In the genomic region with DNA sequence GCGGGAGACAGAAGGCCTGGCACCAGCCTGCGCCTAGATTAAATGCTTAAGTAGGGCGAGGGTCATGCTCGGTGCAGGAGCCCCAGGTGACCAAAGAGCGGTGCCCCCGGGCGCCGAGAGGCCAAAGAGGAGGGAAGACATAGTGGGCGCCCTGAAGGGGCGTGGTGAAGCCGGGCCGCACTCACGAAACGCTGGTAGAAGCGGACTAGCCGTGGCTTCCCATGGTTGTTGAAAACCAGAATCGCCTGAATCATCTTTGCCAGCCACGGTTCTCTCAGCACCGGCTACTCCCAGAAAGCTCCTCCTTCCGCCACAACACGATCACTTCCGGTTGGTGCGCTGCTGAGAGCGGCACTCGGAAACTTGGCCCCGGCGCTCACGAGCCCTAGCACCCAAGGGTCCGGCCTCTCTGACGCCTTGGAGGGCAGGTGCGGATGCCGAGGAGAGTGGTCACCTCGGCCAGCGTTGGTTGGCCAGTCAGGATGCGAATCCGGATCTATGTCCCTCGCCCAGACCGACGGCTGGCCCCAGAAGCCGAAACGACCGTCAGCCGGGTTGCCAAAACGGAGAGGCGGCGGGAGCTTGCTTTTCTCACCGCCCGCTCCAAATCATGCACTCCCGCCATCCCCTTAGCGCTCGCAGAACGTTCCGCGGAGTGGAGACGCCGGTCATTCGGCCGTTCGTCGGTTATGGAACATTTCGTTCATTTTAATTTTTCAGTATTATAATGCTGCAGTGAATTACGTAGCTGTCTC, we compare ENCODE assay signal across 2 cellular contexts.
TF ChIP-seq lines count a peak whose summit lies in the region.

A gene (minus strand): TSS at position 299 of the 755 bp plus-strand sequence. CDS start 45 bp downstream, at position 254.

TF ChIP-seq in IMR-90, 13 proteins besides CTCF, POLR2A, EP300 and RAD21 (continued from another document):
- peak; percentile 83 for TF ChIP-seq BHLHE40 (IDR thresholded peaks at IDR 0.05; ENCODE audit: low read depth, low read length)
- TF ChIP-seq FOS (IDR thresholded peaks at IDR 0.05; ENCODE audit: low read depth, low read length): 0 out of 2 replicates have a peak, but pooled peaks have one; percentile 4
- TF ChIP-seq, protein P1, sequence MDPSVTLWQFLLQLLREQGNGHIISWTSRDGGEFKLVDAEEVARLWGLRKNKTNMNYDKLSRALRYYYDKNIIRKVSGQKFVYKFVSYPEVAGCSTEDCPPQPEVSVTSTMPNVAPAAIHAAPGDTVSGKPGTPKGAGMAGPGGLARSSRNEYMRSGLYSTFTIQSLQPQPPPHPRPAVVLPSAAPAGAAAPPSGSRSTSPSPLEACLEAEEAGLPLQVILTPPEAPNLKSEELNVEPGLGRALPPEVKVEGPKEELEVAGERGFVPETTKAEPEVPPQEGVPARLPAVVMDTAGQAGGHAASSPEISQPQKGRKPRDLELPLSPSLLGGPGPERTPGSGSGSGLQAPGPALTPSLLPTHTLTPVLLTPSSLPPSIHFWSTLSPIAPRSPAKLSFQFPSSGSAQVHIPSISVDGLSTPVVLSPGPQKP (IDR thresholded peaks at IDR 0.05; ENCODE audit: borderline replicate concordance, low read depth, low read length): 0 out of 2 replicates have a peak, but pooled peaks have one; percentile 55
- TF ChIP-seq CEBPB (IDR thresholded peaks at IDR 0.05; ENCODE audit: low read depth, low read length): no peak
- peak; percentile 81; the same call in 1 of the 2 replicates for TF ChIP-seq MAZ (IDR thresholded peaks at IDR 0.05; ENCODE audit: borderline replicate concordance, low read depth, low read length)
- TF ChIP-seq MXI1 (IDR thresholded peaks at IDR 0.05; ENCODE audit: borderline replicate concordance, low read depth, low read length): peak; percentile 52; the same call in 1 of the 2 replicates
- TF ChIP-seq, protein P2, sequence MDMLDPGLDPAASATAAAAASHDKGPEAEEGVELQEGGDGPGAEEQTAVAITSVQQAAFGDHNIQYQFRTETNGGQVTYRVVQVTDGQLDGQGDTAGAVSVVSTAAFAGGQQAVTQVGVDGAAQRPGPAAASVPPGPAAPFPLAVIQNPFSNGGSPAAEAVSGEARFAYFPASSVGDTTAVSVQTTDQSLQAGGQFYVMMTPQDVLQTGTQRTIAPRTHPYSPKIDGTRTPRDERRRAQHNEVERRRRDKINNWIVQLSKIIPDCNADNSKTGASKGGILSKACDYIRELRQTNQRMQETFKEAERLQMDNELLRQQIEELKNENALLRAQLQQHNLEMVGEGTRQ (IDR thresholded peaks at IDR 0.05; ENCODE audit: low read depth, low read length): 0 out of 2 replicates have a peak, but pooled peaks have one; percentile 5
- no peak for TF ChIP-seq RFX5 (IDR thresholded peaks at IDR 0.05; ENCODE audit: low read depth, low read length)
- TF ChIP-seq SMC3 (IDR thresholded peaks at IDR 0.05; ENCODE audit: low read depth, low read length): no peak

TF ChIP-seq in PFSK-1, 5 proteins besides CTCF, POLR2A, EP300 and RAD21 (continued from another document):
- TF ChIP-seq, protein P3, sequence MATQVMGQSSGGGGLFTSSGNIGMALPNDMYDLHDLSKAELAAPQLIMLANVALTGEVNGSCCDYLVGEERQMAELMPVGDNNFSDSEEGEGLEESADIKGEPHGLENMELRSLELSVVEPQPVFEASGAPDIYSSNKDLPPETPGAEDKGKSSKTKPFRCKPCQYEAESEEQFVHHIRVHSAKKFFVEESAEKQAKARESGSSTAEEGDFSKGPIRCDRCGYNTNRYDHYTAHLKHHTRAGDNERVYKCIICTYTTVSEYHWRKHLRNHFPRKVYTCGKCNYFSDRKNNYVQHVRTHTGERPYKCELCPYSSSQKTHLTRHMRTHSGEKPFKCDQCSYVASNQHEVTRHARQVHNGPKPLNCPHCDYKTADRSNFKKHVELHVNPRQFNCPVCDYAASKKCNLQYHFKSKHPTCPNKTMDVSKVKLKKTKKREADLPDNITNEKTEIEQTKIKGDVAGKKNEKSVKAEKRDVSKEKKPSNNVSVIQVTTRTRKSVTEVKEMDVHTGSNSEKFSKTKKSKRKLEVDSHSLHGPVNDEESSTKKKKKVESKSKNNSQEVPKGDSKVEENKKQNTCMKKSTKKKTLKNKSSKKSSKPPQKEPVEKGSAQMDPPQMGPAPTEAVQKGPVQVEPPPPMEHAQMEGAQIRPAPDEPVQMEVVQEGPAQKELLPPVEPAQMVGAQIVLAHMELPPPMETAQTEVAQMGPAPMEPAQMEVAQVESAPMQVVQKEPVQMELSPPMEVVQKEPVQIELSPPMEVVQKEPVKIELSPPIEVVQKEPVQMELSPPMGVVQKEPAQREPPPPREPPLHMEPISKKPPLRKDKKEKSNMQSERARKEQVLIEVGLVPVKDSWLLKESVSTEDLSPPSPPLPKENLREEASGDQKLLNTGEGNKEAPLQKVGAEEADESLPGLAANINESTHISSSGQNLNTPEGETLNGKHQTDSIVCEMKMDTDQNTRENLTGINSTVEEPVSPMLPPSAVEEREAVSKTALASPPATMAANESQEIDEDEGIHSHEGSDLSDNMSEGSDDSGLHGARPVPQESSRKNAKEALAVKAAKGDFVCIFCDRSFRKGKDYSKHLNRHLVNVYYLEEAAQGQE (IDR thresholded peaks at IDR 0.05; ENCODE audit: insufficient read depth in 1 of 2, low read depth in 2 of 2, low read length in 2 of 2): peak in 1 of 2 experiments; percentile 76; a peak in 2 of 4 replicates
